1 cellular context compared by ENCODE assay signal in the genomic region with DNA sequence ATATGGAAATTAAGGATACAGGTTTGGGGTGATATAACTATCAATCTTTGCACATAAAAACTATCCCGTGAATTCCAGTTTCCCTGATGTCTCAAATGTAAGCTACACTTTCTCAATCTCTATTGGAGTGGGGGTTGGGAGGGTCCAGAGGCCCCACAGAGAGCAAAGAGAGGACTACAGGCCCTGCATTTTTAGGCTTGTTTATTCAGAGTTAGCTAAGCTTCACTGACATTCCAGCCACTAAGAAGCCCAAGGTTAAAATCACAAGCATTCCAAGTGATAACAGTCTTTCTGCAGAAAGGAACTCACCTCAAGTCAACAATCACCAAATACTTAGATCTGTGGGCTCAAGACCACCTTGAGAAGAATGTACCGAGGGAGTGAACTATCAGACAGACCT.
TF ChIP-seq lines count a peak whose summit lies in the region.

No MANE protein-coding gene starts in this region.

TF ChIP-seq in HepG2, 621 proteins besides CTCF, POLR2A, EP300 and RAD21 (continued from another document and continues in another):
- TF ChIP-seq, protein P1, sequence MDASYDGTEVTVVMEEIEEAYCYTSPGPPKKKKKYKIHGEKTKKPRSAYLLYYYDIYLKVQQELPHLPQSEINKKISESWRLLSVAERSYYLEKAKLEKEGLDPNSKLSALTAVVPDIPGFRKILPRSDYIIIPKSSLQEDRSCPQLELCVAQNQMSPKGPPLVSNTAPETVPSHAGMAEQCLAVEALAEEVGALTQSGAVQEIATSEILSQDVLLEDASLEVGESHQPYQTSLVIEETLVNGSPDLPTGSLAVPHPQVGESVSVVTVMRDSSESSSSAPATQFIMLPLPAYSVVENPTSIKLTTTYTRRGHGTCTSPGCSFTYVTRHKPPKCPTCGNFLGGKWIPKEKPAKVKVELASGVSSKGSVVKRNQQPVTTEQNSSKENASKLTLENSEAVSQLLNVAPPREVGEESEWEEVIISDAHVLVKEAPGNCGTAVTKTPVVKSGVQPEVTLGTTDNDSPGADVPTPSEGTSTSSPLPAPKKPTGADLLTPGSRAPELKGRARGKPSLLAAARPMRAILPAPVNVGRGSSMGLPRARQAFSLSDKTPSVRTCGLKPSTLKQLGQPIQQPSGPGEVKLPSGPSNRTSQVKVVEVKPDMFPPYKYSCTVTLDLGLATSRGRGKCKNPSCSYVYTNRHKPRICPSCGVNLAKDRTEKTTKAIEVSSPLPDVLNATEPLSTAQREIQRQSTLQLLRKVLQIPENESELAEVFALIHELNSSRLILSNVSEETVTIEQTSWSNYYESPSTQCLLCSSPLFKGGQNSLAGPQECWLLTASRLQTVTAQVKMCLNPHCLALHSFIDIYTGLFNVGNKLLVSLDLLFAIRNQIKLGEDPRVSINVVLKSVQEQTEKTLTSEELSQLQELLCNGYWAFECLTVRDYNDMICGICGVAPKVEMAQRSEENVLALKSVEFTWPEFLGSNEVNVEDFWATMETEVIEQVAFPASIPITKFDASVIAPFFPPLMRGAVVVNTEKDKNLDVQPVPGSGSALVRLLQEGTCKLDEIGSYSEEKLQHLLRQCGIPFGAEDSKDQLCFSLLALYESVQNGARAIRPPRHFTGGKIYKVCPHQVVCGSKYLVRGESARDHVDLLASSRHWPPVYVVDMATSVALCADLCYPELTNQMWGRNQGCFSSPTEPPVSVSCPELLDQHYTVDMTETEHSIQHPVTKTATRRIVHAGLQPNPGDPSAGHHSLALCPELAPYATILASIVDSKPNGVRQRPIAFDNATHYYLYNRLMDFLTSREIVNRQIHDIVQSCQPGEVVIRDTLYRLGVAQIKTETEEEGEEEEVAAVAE (CRISPR knock-in tag; IDR thresholded peaks at IDR 0.05; ENCODE audit: borderline replicate concordance), result 0 out of 2 replicates have a peak, but pooled peaks have one; percentile 21
- TF ChIP-seq ZNF232 (CRISPR knock-in tag; IDR thresholded peaks at IDR 0.05; ENCODE audit: borderline replicate concordance) (no peak; the same call in 1 of the 2 replicates), HDAC1 (CRISPR knock-in tag; IDR thresholded peaks at IDR 0.05) (peak; percentile 67), KDM2A (CRISPR knock-in tag; IDR thresholded peaks at IDR 0.05; ENCODE audit: borderline replicate concordance, low read depth) (no peak), ZBTB7A (CRISPR knock-in tag; IDR thresholded peaks at IDR 0.05) (no peak), NFE2L2 (IDR thresholded peaks at IDR 0.05; ENCODE audit: low read length) (no peak), ZSCAN30 (CRISPR knock-in tag; IDR thresholded peaks at IDR 0.05) (no peak), RARG (CRISPR knock-in tag; IDR thresholded peaks at IDR 0.05; ENCODE audit: low read depth) (no peak), JUN (CRISPR knock-in tag; IDR thresholded peaks at IDR 0.05) (no peak), CCDC6 (CRISPR knock-in tag; IDR thresholded peaks at IDR 0.05) (no peak), TCF7L2 (IDR thresholded peaks at IDR 0.05; ENCODE audit: low read depth, low read length) (no peak), RCOR2 (CRISPR knock-in tag; IDR thresholded peaks at IDR 0.05) (0 out of 2 replicates have a peak, but pooled peaks have one; percentile 44), RBFOX2 (IDR thresholded peaks at IDR 0.05; ENCODE audit: low read depth, low read length) (no peak), DNMT1 (CRISPR knock-in tag; IDR thresholded peaks at IDR 0.05) (no peak), SRY (CRISPR knock-in tag; IDR thresholded peaks at IDR 0.05) (no peak), ZNF496 (CRISPR knock-in tag; IDR thresholded peaks at IDR 0.05; ENCODE audit: insufficient replicate concordance) (no peak), PLRG1 (conservative IDR thresholded peaks at IDR 0.05) (no peak), KLF16 (CRISPR knock-in tag; IDR thresholded peaks at IDR 0.05) (no peak; a peak in 1 of 4 replicates), SIN3B (IDR thresholded peaks at IDR 0.05; ENCODE audit: low read length) (no peak), CREB1 (IDR thresholded peaks at IDR 0.05) (no peak), CREB1 (CRISPR knock-in tag; IDR thresholded peaks at IDR 0.05) (no peak), ZMAT3 (CRISPR knock-in tag; conservative IDR thresholded peaks at IDR 0.05) (no peak), MTF1 (CRISPR knock-in tag; IDR thresholded peaks at IDR 0.05) (no peak), THYN1 (CRISPR knock-in tag; IDR thresholded peaks at IDR 0.05; ENCODE audit: borderline replicate concordance, low read depth) (no peak), ZNF205 (CRISPR knock-in tag; IDR thresholded peaks at IDR 0.05) (peak; percentile 58; the same call in 1 of the 2 replicates), ZNF746 (CRISPR knock-in tag; IDR thresholded peaks at IDR 0.05) (no peak), NFE2 (CRISPR knock-in tag; IDR thresholded peaks at IDR 0.05) (no peak), ZBTB21 (CRISPR knock-in tag; IDR thresholded peaks at IDR 0.05) (no peak), HOXA9 (CRISPR knock-in tag; IDR thresholded peaks at IDR 0.05; ENCODE audit: borderline replicate concordance) (no peak), HNRNPL (IDR thresholded peaks at IDR 0.05; ENCODE audit: low read depth, low read length) (no peak), ZSCAN21 (CRISPR knock-in tag; IDR thresholded peaks at IDR 0.05; ENCODE audit: borderline replicate concordance) (no peak)
- TF ChIP-seq, protein P2, sequence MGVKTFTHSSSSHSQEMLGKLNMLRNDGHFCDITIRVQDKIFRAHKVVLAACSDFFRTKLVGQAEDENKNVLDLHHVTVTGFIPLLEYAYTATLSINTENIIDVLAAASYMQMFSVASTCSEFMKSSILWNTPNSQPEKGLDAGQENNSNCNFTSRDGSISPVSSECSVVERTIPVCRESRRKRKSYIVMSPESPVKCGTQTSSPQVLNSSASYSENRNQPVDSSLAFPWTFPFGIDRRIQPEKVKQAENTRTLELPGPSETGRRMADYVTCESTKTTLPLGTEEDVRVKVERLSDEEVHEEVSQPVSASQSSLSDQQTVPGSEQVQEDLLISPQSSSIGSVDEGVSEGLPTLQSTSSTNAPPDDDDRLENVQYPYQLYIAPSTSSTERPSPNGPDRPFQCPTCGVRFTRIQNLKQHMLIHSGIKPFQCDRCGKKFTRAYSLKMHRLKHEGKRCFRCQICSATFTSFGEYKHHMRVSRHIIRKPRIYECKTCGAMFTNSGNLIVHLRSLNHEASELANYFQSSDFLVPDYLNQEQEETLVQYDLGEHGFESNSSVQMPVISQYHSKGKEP (CRISPR knock-in tag; IDR thresholded peaks at IDR 0.05), result no peak
- TF ChIP-seq, protein P3, sequence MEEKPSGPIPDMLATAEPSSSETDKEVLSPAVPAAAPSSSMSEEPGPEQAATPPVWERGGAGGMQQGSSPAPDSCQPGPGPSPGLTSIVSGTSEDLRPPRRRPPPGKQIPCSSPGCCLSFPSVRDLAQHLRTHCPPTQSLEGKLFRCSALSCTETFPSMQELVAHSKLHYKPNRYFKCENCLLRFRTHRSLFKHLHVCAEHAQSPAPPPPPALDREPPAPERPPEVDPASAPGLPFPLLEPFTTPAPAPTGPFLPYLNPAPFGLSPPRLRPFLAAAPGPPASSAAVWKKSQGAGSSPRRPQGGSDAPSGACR (CRISPR knock-in tag; IDR thresholded peaks at IDR 0.05), result no peak
- TF ChIP-seq, protein P4, sequence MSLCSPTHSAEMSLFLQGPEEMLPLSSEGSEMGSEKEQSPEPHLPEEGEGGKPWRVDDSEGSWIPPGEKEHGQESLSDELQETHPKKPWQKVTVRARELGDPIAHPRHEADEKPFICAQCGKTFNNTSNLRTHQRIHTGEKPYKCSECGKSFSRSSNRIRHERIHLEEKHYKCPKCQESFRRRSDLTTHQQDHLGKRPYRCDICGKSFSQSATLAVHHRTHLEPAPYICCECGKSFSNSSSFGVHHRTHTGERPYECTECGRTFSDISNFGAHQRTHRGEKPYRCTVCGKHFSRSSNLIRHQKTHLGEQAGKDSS (CRISPR knock-in tag; IDR thresholded peaks at IDR 0.05; ENCODE audit: borderline replicate concordance, low read depth), result no peak
- TF ChIP-seq, protein P5, sequence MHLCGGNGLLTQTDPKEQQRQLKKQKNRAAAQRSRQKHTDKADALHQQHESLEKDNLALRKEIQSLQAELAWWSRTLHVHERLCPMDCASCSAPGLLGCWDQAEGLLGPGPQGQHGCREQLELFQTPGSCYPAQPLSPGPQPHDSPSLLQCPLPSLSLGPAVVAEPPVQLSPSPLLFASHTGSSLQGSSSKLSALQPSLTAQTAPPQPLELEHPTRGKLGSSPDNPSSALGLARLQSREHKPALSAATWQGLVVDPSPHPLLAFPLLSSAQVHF (CRISPR knock-in tag; IDR thresholded peaks at IDR 0.05), result no peak
- TF ChIP-seq, protein P6, sequence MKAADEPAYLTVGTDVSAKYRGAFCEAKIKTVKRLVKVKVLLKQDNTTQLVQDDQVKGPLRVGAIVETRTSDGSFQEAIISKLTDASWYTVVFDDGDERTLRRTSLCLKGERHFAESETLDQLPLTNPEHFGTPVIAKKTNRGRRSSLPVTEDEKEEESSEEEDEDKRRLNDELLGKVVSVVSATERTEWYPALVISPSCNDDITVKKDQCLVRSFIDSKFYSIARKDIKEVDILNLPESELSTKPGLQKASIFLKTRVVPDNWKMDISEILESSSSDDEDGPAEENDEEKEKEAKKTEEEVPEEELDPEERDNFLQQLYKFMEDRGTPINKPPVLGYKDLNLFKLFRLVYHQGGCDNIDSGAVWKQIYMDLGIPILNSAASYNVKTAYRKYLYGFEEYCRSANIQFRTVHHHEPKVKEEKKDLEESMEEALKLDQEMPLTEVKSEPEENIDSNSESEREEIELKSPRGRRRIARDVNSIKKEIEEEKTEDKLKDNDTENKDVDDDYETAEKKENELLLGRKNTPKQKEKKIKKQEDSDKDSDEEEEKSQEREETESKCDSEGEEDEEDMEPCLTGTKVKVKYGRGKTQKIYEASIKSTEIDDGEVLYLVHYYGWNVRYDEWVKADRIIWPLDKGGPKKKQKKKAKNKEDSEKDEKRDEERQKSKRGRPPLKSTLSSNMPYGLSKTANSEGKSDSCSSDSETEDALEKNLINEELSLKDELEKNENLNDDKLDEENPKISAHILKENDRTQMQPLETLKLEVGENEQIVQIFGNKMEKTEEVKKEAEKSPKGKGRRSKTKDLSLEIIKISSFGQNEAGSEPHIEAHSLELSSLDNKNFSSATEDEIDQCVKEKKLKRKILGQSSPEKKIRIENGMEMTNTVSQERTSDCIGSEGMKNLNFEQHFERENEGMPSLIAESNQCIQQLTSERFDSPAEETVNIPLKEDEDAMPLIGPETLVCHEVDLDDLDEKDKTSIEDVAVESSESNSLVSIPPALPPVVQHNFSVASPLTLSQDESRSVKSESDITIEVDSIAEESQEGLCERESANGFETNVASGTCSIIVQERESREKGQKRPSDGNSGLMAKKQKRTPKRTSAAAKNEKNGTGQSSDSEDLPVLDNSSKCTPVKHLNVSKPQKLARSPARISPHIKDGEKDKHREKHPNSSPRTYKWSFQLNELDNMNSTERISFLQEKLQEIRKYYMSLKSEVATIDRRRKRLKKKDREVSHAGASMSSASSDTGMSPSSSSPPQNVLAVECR (CRISPR knock-in tag; IDR thresholded peaks at IDR 0.05; ENCODE audit: borderline replicate concordance), result no peak; the same call in 1 of the 2 replicates
- TF ChIP-seq, protein P7, sequence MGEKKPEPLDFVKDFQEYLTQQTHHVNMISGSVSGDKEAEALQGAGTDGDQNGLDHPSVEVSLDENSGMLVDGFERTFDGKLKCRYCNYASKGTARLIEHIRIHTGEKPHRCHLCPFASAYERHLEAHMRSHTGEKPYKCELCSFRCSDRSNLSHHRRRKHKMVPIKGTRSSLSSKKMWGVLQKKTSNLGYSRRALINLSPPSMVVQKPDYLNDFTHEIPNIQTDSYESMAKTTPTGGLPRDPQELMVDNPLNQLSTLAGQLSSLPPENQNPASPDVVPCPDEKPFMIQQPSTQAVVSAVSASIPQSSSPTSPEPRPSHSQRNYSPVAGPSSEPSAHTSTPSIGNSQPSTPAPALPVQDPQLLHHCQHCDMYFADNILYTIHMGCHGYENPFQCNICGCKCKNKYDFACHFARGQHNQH (CRISPR knock-in tag; IDR thresholded peaks at IDR 0.05), result peak; percentile 39; the same call in 1 of the 2 replicates
- TF ChIP-seq, protein P8, sequence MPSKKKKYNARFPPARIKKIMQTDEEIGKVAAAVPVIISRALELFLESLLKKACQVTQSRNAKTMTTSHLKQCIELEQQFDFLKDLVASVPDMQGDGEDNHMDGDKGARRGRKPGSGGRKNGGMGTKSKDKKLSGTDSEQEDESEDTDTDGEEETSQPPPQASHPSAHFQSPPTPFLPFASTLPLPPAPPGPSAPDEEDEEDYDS (CRISPR knock-in tag; IDR thresholded peaks at IDR 0.05), result peak; percentile 34; the same call in 1 of the 2 replicates
- TF ChIP-seq, protein P9, sequence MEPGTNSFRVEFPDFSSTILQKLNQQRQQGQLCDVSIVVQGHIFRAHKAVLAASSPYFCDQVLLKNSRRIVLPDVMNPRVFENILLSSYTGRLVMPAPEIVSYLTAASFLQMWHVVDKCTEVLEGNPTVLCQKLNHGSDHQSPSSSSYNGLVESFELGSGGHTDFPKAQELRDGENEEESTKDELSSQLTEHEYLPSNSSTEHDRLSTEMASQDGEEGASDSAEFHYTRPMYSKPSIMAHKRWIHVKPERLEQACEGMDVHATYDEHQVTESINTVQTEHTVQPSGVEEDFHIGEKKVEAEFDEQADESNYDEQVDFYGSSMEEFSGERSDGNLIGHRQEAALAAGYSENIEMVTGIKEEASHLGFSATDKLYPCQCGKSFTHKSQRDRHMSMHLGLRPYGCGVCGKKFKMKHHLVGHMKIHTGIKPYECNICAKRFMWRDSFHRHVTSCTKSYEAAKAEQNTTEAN (CRISPR knock-in tag; conservative IDR thresholded peaks at IDR 0.05), result no peak; the same call in 1 of the 2 replicates
- TF ChIP-seq, protein P10, sequence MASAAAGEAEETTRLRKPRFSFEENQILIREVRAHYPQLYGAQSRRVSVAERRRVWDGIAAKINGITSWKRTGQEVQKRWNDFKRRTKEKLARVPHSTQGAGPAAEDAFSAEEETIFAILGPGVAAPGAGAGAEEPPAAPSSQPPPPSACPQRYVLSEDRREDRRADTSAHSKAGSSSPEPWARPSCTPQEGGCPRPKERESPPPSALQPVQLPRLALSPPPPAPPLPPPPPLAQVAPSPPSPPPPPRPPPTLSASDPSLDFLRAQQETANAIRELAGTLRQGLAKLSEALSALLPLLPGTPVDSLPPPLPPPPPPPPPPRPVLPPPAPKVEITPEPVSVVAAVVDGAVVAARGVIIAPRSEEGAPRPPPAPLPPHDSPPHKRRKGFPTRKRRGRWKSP (CRISPR knock-in tag; IDR thresholded peaks at IDR 0.05), result peak; percentile 40; the same call in 1 of the 2 replicates
